12 cellular contexts compared by ENCODE assay signal in genomic region chr10:45235823-45236222, GRCh38.
DNase-seq lines count a peak whose midpoint lies in the region; ATAC-seq, FAIRE-seq and TF ChIP-seq lines count a peak whose summit lies in the region.
"Had no signal": no experiment of that assay in that cellular context is flagged by ENCODE, and none has a peak within 500 bp of the region (broad histone marks: within the 10 kb centered on the region; RNA-seq: fewer than 3 reads in every experiment).

No MANE protein-coding gene starts in this region.

- H3K4me1 Mint-ChIP-seq in astrocyte (ENCODE audit: low read depth, unreplicated experiment): peaks cover 16% of the 10 kb centered on the region

- H3K27me3 ChIP-seq in SK-N-SH (ENCODE audit: insufficient read depth) (no peaks in the 10 kb centered on the region), astrocyte (ENCODE audit: insufficient read depth, low read length) (no peaks in the 10 kb centered on the region), upper lobe of right lung (no peaks in the 10 kb centered on the region)

- DNase-seq in SK-N-SH (no peak), astrocyte (ENCODE audit: low read depth) (peak; percentile 2), foreskin fibroblast (peak; percentile 14 to 16), upper lobe of right lung (no peak), NCI-H446 (lab: John Stamatoyannopoulos, UW) (no peak), NCI-H1105 (lab: John Stamatoyannopoulos, UW) (no peak)

- H3K9me2 ChIP-seq in SK-N-SH: no peaks in the 10 kb centered on the region

- peaks cover 4% of the 10 kb centered on the region for H3F3A ChIP-seq in SK-N-SH (replicated peaks; ENCODE audit: insufficient read depth)

- WGBS in SK-N-SH (ENCODE audit: low lambda C conversion rate): 62% methylated on average over 7 of the region's 7 CpGs

- 0 out of 2 replicates have a peak overlapping the region, but pooled peaks have one; percentile 35 for H2AFZ ChIP-seq in SK-N-SH (ENCODE audit: low read depth)
- H2AFZ ChIP-seq in astrocyte (ENCODE audit: low read depth, low read length): peak overlapping the region; percentile 54

- H3K27me3 Mint-ChIP-seq in astrocyte (ENCODE audit: low read depth, unreplicated experiment): no peaks in the 10 kb centered on the region
- H3K27me3 Mint-ChIP-seq: natural killer cell treated with Interleukin-12 subunit alpha and Interleukin-12 subunit beta and Interleukin-15 and Interleukin-18, amount 100 ng/mL, for 72 hours had no signal

- H3K27ac Mint-ChIP-seq in astrocyte (ENCODE audit: unreplicated experiment): no peak overlapping the region
- H3K27ac Mint-ChIP-seq: activated CD8-positive, alpha-beta T cell treated with anti-CD3 and anti-CD28 coated beads, Interleukin-2, amount 10 ng/mL, durations not matched to agents 7 days and 5 days; natural killer cell treated with Interleukin-12 subunit alpha and Interleukin-12 subunit beta and Interleukin-15 and Interleukin-18, amount 100 ng/mL, for 72 hours had no signal

- H3K27ac ChIP-seq in SK-N-SH (ENCODE audit: low read depth in 2 of 2, low read length in 1 of 2) (no peak overlapping the region), astrocyte (ENCODE audit: low read depth, low read length) (no peak overlapping the region), upper lobe of right lung (no peak overlapping the region)
- H3K27ac ChIP-seq: thoracic aorta had no signal

- no peak for TF ChIP-seq CTCF in SK-N-SH (IDR thresholded peaks at IDR 0.05)
- TF ChIP-seq CTCF in astrocyte (IDR thresholded peaks at IDR 0.05; ENCODE audit: insufficient read depth, low read depth, low read length): no peak
- TF ChIP-seq CTCF in foreskin fibroblast (IDR thresholded peaks at IDR 0.05; ENCODE audit: low read depth, low read length): no peak
- TF ChIP-seq CTCF in upper lobe of right lung (IDR thresholded peaks at IDR 0.05): no peak

- POLR2A ChIA-PET in SK-N-SH (lab: Yijun Ruan, JAX): no interaction called here

- peak; percentile 45 for FAIRE-seq in astrocyte (lab: Jason Lieb, UNC)
- FAIRE-seq: colon had no signal

- no peak overlapping the region for H3K4me3 Mint-ChIP-seq in astrocyte (ENCODE audit: unreplicated experiment)
- H3K4me3 Mint-ChIP-seq: activated CD8-positive, alpha-beta T cell treated with anti-CD3 and anti-CD28 coated beads, Interleukin-2, amount 10 ng/mL, durations not matched to agents 7 days and 5 days; natural killer cell treated with Interleukin-12 subunit alpha and Interleukin-12 subunit beta and Interleukin-15 and Interleukin-18, amount 100 ng/mL, for 72 hours had no signal

- H3K9me3 Mint-ChIP-seq in astrocyte (ENCODE audit: unreplicated experiment): no peaks in the 10 kb centered on the region
- H3K9me3 Mint-ChIP-seq: natural killer cell treated with Interleukin-12 subunit alpha and Interleukin-12 subunit beta and Interleukin-15 and Interleukin-18, amount 100 ng/mL, for 72 hours had no signal

- no peak for TF ChIP-seq RAD21 in SK-N-SH (IDR thresholded peaks at IDR 0.05; ENCODE audit: low read length)

- H3K9me3 ChIP-seq in SK-N-SH (no peaks in the 10 kb centered on the region), astrocyte (ENCODE audit: insufficient read depth, low read depth, low read length) (no peaks in the 10 kb centered on the region), upper lobe of right lung (no peaks in the 10 kb centered on the region)
- H3K9me3 ChIP-seq: thoracic aorta had no signal

- H3K79me2 ChIP-seq in SK-N-SH (ENCODE audit: insufficient read depth) (no peaks in the 10 kb centered on the region), astrocyte (ENCODE audit: insufficient read depth, low read length) (no peaks in the 10 kb centered on the region)

- no peaks in the 10 kb centered on the region for H3K36me3 Mint-ChIP-seq in astrocyte (ENCODE audit: low read depth, unreplicated experiment)
- H3K36me3 Mint-ChIP-seq: natural killer cell treated with Interleukin-12 subunit alpha and Interleukin-12 subunit beta and Interleukin-15 and Interleukin-18, amount 100 ng/mL, for 72 hours had no signal

- no peak overlapping the region for H3K4me2 ChIP-seq in SK-N-SH
- peak overlapping the region; percentile 55 for H3K4me2 ChIP-seq in astrocyte (ENCODE audit: low read length)

- no peak for ATAC-seq in SK-N-SH treated with all-trans-retinoic acid at 6 μM for 48 hours
- ATAC-seq in upper lobe of right lung: peak; percentile 39
- ATAC-seq in HG02884 (IDR thresholded peaks at IDR 0.05; ENCODE audit: unreplicated experiment): no peak
- ATAC-seq: natural killer cell treated with Interleukin-12 subunit alpha and Interleukin-12 subunit beta and Interleukin-15 and Interleukin-18, amount 100 ng/mL, for 72 hours had no signal

- H4K20me1 ChIP-seq in SK-N-SH (ENCODE audit: insufficient read depth) (no peaks in the 10 kb centered on the region), astrocyte (ENCODE audit: insufficient read depth, low read length) (no peaks in the 10 kb centered on the region)

- H3K4me1 ChIP-seq in SK-N-SH (ENCODE audit: control insufficient read depth in 1 of 2, insufficient read depth in 2 of 2, low read depth in 1 of 2, low read length in 1 of 2): no peaks in the 10 kb centered on the region
- H3K4me1 ChIP-seq in astrocyte (ENCODE audit: insufficient read depth, low read length): peaks cover 9% of the 10 kb centered on the region
- peaks cover 6% of the 10 kb centered on the region for H3K4me1 ChIP-seq in upper lobe of right lung

- no peaks in the 10 kb centered on the region for H3K36me3 ChIP-seq in SK-N-SH (replicated peaks in 1 of 2; ENCODE audit: control insufficient read depth in 1 of 2, insufficient read depth in 2 of 2, low read length in 1 of 2)
- no peaks in the 10 kb centered on the region for H3K36me3 ChIP-seq in astrocyte (ENCODE audit: insufficient read depth, low read length)
- H3K36me3 ChIP-seq in upper lobe of right lung: no peaks in the 10 kb centered on the region
- H3K36me3 ChIP-seq: thoracic aorta had no signal

- intact Hi-C loops in upper lobe of right lung (cut with DNase I): no loop called here

- H3K4me3 ChIP-seq in SK-N-SH (ENCODE audit: low read depth in 2 of 2, low read length in 1 of 2) (no peak overlapping the region), astrocyte (ENCODE audit: insufficient read depth, low read depth, low read length) (no peak overlapping the region), foreskin fibroblast (ENCODE audit: low read depth in 1 of 2, low read length in 2 of 2) (no peak overlapping the region), upper lobe of right lung (no peak overlapping the region)
- H3K4me3 ChIP-seq: thoracic aorta had no signal

- CTCF ChIA-PET in SK-N-SH (lab: Yijun Ruan, JAX): interaction anchor here (1.0 to 2.3 kb wide), 13 partner anchors 10 to 993 kb away, joined by 3 to 20 read pairs (median 6); partner anchors contain the start of gene ZFAND4

- no peak for TF ChIP-seq EP300 in SK-N-SH (IDR thresholded peaks at IDR 0.05; ENCODE audit: borderline replicate concordance in 1 of 2, low read depth in 1 of 2, low read length in 1 of 2)

- H3K9ac ChIP-seq in SK-N-SH (no peak overlapping the region), astrocyte (ENCODE audit: low read length) (no peak overlapping the region)

TF ChIP-seq in SK-N-SH, 30 proteins besides CTCF, POLR2A, EP300 and RAD21 (continues in another document):
- TF ChIP-seq USF1 (IDR thresholded peaks at IDR 0.05; ENCODE audit: borderline replicate concordance, low read depth) (no peak), CHD2 (IDR thresholded peaks at IDR 0.05; ENCODE audit: low read length, partially characterized antibody) (no peak), SMC3 (IDR thresholded peaks at IDR 0.05; ENCODE audit: low read depth, low read length) (no peak), SIN3A (IDR thresholded peaks at IDR 0.05; ENCODE audit: borderline replicate concordance, low read depth, low read length) (no peak), EZH2phosphoT487 (IDR thresholded peaks at IDR 0.05; ENCODE audit: borderline replicate concordance, low read depth) (no peak), FOSL2 (IDR thresholded peaks at IDR 0.05; ENCODE audit: borderline replicate concordance, low read depth) (no peak), TEAD4 (IDR thresholded peaks at IDR 0.05; ENCODE audit: borderline replicate concordance, insufficient read depth) (no peak), RFX5 (IDR thresholded peaks at IDR 0.05; ENCODE audit: low read length) (no peak), NFIC (IDR thresholded peaks at IDR 0.05; ENCODE audit: borderline replicate concordance) (no peak), POLR2AphosphoS5 (IDR thresholded peaks at IDR 0.05; ENCODE audit: low read depth, low read length) (no peak), FOXJ3 (CRISPR knock-in tag; IDR thresholded peaks at IDR 0.05) (no peak)

TF ChIP-seq in SK-N-SH treated with all-trans-retinoic acid at 6 μM for 48 hours, 23 proteins besides CTCF, POLR2A, EP300 and RAD21 (continues in another document):
- TF ChIP-seq TOX (CRISPR knock-in tag; IDR thresholded peaks at IDR 0.05; ENCODE audit: borderline replicate concordance) (no peak), SNAI2 (CRISPR knock-in tag; IDR thresholded peaks at IDR 0.05) (no peak), ISL1 (CRISPR knock-in tag; IDR thresholded peaks at IDR 0.05) (no peak), ZFP3 (CRISPR knock-in tag; IDR thresholded peaks at IDR 0.05) (no peak), ZNF565 (CRISPR knock-in tag; conservative IDR thresholded peaks at IDR 0.05; ENCODE audit: low read depth) (no peak), CSRNP3 (CRISPR knock-in tag; IDR thresholded peaks at IDR 0.05) (no peak), OSR1 (CRISPR knock-in tag; IDR thresholded peaks at IDR 0.05) (no peak), TCF4 (CRISPR knock-in tag; IDR thresholded peaks at IDR 0.05; ENCODE audit: borderline replicate concordance) (no peak)

Comparison
In these comparisons a context has a peak if more than half of its experiments do, and no peak if none do; other contexts are left out.
1. DNase-seq: peak in astrocyte (single experiment) and foreskin fibroblast (2 of 2); none in SK-N-SH (single experiment), upper lobe of right lung (single experiment), NCI-H446 (0 of 2) and NCI-H1105 (single experiment).